Comparison of ENCODE assay signal across 25 cellular contexts in the genomic region with DNA sequence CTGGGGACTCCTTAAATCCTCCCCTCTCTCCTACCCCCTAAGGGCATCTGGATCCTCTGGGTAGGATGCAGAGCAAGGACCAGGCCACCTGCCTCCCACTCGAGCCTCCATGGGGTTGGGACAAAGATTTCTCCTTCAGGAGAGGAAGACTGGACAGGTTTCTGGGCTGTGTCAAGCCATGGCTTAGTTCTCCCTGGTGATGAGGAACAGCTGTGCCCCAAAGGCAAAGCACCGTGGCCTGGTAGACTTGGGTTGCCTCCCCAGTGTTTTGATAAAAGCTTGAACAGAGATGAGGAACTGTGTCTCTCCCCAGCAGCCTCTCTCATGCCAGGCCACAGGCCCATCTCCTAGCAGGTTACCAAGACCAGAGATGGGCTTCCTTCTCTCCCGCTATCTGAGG.
DNase-seq lines count a peak whose midpoint lies in the region; ATAC-seq, FAIRE-seq and TF ChIP-seq lines count a peak whose summit lies in the region.
"Had no signal": no experiment of that assay in that cellular context is flagged by ENCODE, and none has a peak within 500 bp of the region (broad histone marks: within the 10 kb centered on the region; RNA-seq: fewer than 3 reads in every experiment).

No MANE protein-coding gene starts in this region.

- no peak overlapping the region for H3K56ac ChIP-seq in mesendoderm (ENCODE audit: low read length)

- no peak overlapping the region for H3K4me3 ChIP-seq in BE2C (ENCODE audit: low read depth, low read length)
- H3K4me3 ChIP-seq in BLaER1 treated with 17β-estradiol and CSF1 and Interleukin-3, amounts not matched to agents 10 nM and 100 nM: no peak overlapping the region
- no peak overlapping the region for H3K4me3 ChIP-seq in mesendoderm (ENCODE audit: low read length)
- H3K4me3 ChIP-seq: GM12878 had no signal

- H3K9ac ChIP-seq in BLaER1 treated with 17β-estradiol and CSF1 and Interleukin-3, amounts not matched to agents 10 nM and 100 nM: no peak overlapping the region
- H3K9ac ChIP-seq in mesendoderm (ENCODE audit: low read length): no peak overlapping the region

- peak; percentile 44 for FAIRE-seq in urothelium cell line (lab: Jason Lieb, UNC)
- FAIRE-seq: A204.1, GM12878, GM12892, GM18507 had no signal

- peak overlapping the region; percentile 43 for H2AK5ac ChIP-seq in mesendoderm (ENCODE audit: low read length)

- H3K4me1 ChIP-seq in BE2C (peaks cover 25% of the 10 kb centered on the region), mesendoderm (ENCODE audit: control insufficient read depth, low read depth, low read length) (peaks cover under 1% of the 10 kb centered on the region)
- H3K4me1 ChIP-seq in BLaER1 treated with 17β-estradiol and CSF1 and Interleukin-3, amounts not matched to agents 10 nM and 100 nM: peaks cover 4 to 17% (median 9%) of the 10 kb centered on the region in 10 experiments; a peak in 17 of 20 replicates

- WGBS in mesendoderm (ENCODE audit: extremely low coverage, insufficient coverage, low lambda C conversion rate): no CpG with 5 or more reads among the region's 3 CpGs

- no peak overlapping the region for H3K23ac ChIP-seq in mesendoderm (ENCODE audit: low read length)

- no peak for ATAC-seq in GM19467 (IDR thresholded peaks at IDR 0.05; ENCODE audit: unreplicated experiment)
- ATAC-seq: GM12878 had no signal

- H3K4me2 ChIP-seq in BLaER1 treated with 17β-estradiol and CSF1 and Interleukin-3, amounts not matched to agents 10 nM and 100 nM: peak overlapping the region in 8 of 11 experiments; percentile 9 to 38 (median 25); a peak in 8 of 22 replicates
- H3K4me2 ChIP-seq in mesendoderm (ENCODE audit: low read length): no peak overlapping the region

- H3K79me1 ChIP-seq in mesendoderm (ENCODE audit: low read length): no peaks in the 10 kb centered on the region

- H4K5ac ChIP-seq in mesendoderm (ENCODE audit: low read length): no peak overlapping the region

- no peak overlapping the region for H4K8ac ChIP-seq in mesendoderm (ENCODE audit: low read depth, low read length)

- H2BK5ac ChIP-seq in mesendoderm (ENCODE audit: low read length): no peak overlapping the region

- no peak overlapping the region for H3K18ac ChIP-seq in mesendoderm (ENCODE audit: low read length)

- H4K20me1 ChIP-seq in BLaER1 treated with 17β-estradiol and CSF1 and Interleukin-3, amounts not matched to agents 10 nM and 100 nM: no peaks in the 10 kb centered on the region

- H2BK15ac ChIP-seq in mesendoderm (replicated peaks; ENCODE audit: low read depth): no peak overlapping the region

- H3K27me3 ChIP-seq in BE2C: no peaks in the 10 kb centered on the region
- no peaks in the 10 kb centered on the region for H3K27me3 ChIP-seq in BLaER1 treated with 17β-estradiol and CSF1 and Interleukin-3, amounts not matched to agents 10 nM and 100 nM
- no peaks in the 10 kb centered on the region for H3K27me3 ChIP-seq in mesendoderm (ENCODE audit: insufficient read depth, low read length, poor library complexity)

- no peak overlapping the region for H3K4ac ChIP-seq in mesendoderm (ENCODE audit: low read depth, low read length)

- no peaks in the 10 kb centered on the region for H3K9me3 ChIP-seq in BE2C
- peaks cover 0 to 4% (median 0%) of the 10 kb centered on the region in 11 experiments; a peak in 1 of 22 replicates for H3K9me3 ChIP-seq in BLaER1 treated with 17β-estradiol and CSF1 and Interleukin-3, amounts not matched to agents 10 nM and 100 nM (replicated peaks in 1 of 11)

- H3K27ac ChIP-seq in BLaER1 treated with 17β-estradiol and CSF1 and Interleukin-3, amounts not matched to agents 10 nM and 100 nM: no peak overlapping the region
- H3K27ac ChIP-seq in mesendoderm (ENCODE audit: low read depth, low read length): no peak overlapping the region

- H2BK120ac ChIP-seq in mesendoderm (ENCODE audit: low read depth, low read length): no peak overlapping the region

- no peak for TF ChIP-seq CTCF in BE2C (IDR thresholded peaks at IDR 0.05; ENCODE audit: low read depth, low read length)

- peak; percentile 66 for DNase-seq in BE2C
- no peak for DNase-seq in mesendoderm
- DNase-seq in urothelium cell line (ENCODE audit: low spot score): no peak
- no peak for DNase-seq in glomerular visceral epithelial cell (ENCODE audit: extremely low spot score)
- no peak for DNase-seq in UCSD-AML1 (lab: John Stamatoyannopoulos, UW; ENCODE audit: unreplicated experiment)
- DNase-seq: 8988T; ACHN; C1 segment of cervical spinal cord; CD4-positive, alpha-beta memory T cell; CD4-positive, CD25-positive, alpha-beta regulatory T cell; CD8-positive, alpha-beta memory T cell; COR-L47; DMS 273 treated with DMSO at 0.1 percent for 48 hours; DMS153; DMS53; DMS79; DND-41; EL; GDM1 had no signal

- H3K79me2 ChIP-seq in mesendoderm (ENCODE audit: control insufficient read depth, insufficient read depth, low read length): no peaks in the 10 kb centered on the region

- H3K36me3 ChIP-seq in BE2C (no peaks in the 10 kb centered on the region), mesendoderm (ENCODE audit: control insufficient read depth, insufficient read depth, low read length) (no peaks in the 10 kb centered on the region)
- no peaks in the 10 kb centered on the region for H3K36me3 ChIP-seq in BLaER1 treated with 17β-estradiol and CSF1 and Interleukin-3, amounts not matched to agents 10 nM and 100 nM
